ENCODE assay signal across 34 cellular contexts in the genomic region with DNA sequence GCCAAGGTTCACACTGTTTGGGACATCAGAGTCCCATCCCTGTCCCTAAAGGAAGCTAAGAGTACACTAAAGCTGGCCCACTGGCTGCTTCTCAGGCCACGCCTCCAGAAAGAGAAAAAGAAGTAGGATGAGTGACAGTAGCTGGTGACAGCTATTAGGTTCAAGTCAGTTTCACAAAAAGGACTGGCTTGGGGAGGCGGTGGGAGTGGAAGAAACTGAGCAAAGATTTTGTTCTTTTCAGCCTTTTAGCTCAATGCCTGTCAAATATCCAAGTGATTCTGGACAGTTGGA.
"Had no signal": no experiment of that assay in that cellular context is flagged by ENCODE, and none has a peak within 500 bp of the region (broad histone marks: within the 10 kb centered on the region; RNA-seq: fewer than 3 reads in every experiment).

No MANE protein-coding gene starts in this region.

- H2AFZ ChIP-seq: PC-9 had no signal

- H3K27ac Mint-ChIP-seq: activated CD4-positive, alpha-beta T cell treated with anti-CD3 and anti-CD28 coated beads, Interleukin-2, amount 10 ng/mL, durations not matched to agents 24 days and 14 days; activated CD8-positive, alpha-beta T cell treated with anti-CD3 and anti-CD28 coated beads for 36 hours; activated naive CD8-positive, alpha-beta T cell treated with anti-CD3 and anti-CD28 coated beads for 36 hours; activated T-cell treated with anti-CD3 and anti-CD28 coated beads, Interleukin-2, amount 50 U/mL, for 72 hours; T-cell had no signal

- H3K36me3 Mint-ChIP-seq: activated naive CD8-positive, alpha-beta T cell treated with anti-CD3 and anti-CD28 coated beads for 36 hours had no signal

- H3K27ac ChIP-seq: brain microvascular endothelial cell, PC-9, RWPE1 had no signal

- H3K4me3 Mint-ChIP-seq: activated CD4-positive, alpha-beta T cell treated with anti-CD3 and anti-CD28 coated beads, Interleukin-2, amount 10 ng/mL, durations not matched to agents 24 days and 14 days; activated CD8-positive, alpha-beta T cell treated with anti-CD3 and anti-CD28 coated beads for 36 hours; activated naive CD8-positive, alpha-beta T cell treated with anti-CD3 and anti-CD28 coated beads for 36 hours; activated T-cell treated with anti-CD3 and anti-CD28 coated beads, Interleukin-2, amount 50 U/mL, for 72 hours; activated T-helper 17 cell treated with anti-CD3 and anti-CD28 coated beads, Interleukin-2, amount 50 U/mL, for 72 hours; T-cell had no signal

- H3K36me3 ChIP-seq: brain microvascular endothelial cell had no signal

- H3K4me2 ChIP-seq: PC-9 had no signal

- H3K9me3 Mint-ChIP-seq: activated CD4-positive, alpha-beta T cell treated with anti-CD3 and anti-CD28 coated beads, Interleukin-2, amount 10 ng/mL, durations not matched to agents 24 days and 14 days; activated CD8-positive, alpha-beta T cell treated with anti-CD3 and anti-CD28 coated beads for 36 hours; activated naive CD8-positive, alpha-beta T cell treated with anti-CD3 and anti-CD28 coated beads for 36 hours; activated T-cell treated with anti-CD3 and anti-CD28 coated beads, Interleukin-2, amount 50 U/mL, for 72 hours; activated T-helper 17 cell treated with anti-CD3 and anti-CD28 coated beads, Interleukin-2, amount 50 U/mL, for 72 hours; T-cell had no signal

- H3K4me3 ChIP-seq: PC-9 had no signal

- ATAC-seq: activated CD8-positive, alpha-beta T cell treated with anti-CD3 and anti-CD28 coated beads for 36 hours; activated T-cell treated with anti-CD3 and anti-CD28 coated beads, Interleukin-2, amount 50 U/mL, for 72 hours; activated T-helper 17 cell treated with anti-CD3 and anti-CD28 coated beads, Interleukin-2, amount 50 U/mL, for 72 hours; Right ventricle myocardium inferior; SK-N-SH treated with all-trans-retinoic acid at 6 μM for 48 hours; T-cell had no signal

- DNase-seq: activated CD4-positive, alpha-beta T cell treated with anti-CD3 and anti-CD28 coated beads, Interleukin-2, amount 10 ng/mL, durations not matched to agents 24 days and 14 days; activated CD4-positive, alpha-beta T cell treated with anti-CD3 and anti-CD28 coated beads, Interleukin-2, amount 50 U/mL, for 4 hours; activated CD8-positive, alpha-beta T cell treated with anti-CD3 and anti-CD28 coated beads for 36 hours; activated effector memory CD4-positive, alpha-beta T cell treated with anti-CD3 and anti-CD28 coated beads, Interleukin-2, amount 50 U/mL, for 16 hours; activated naive CD4-positive, alpha-beta T cell; activated naive CD4-positive, alpha-beta T cell treated with anti-CD3 and anti-CD28 coated beads, Interleukin-2, amount 50 U/mL, for 16 hours; activated naive CD8-positive, alpha-beta T cell treated with anti-CD3 and anti-CD28 coated beads for 36 hours; activated T-cell treated with anti-CD3 and anti-CD28 coated beads, Interleukin-2, amount 50 U/mL, for 1 hour; activated T-cell treated with anti-CD3 and anti-CD28 coated beads, Interleukin-2, amount 50 U/mL, for 72 hours; amniotic stem cell; aorta; brain microvascular endothelial cell; IMR-90; Karpas-422; KBM-7; NCI-H1048; NCI-H1105 treated with DMSO at 0.1 percent for 48 hours; NCI-H1436; NCI-H1694 treated with DMSO at 0.1 percent for 48 hours; NCI-H2029; NCI-H2107; NCI-H2171; NCI-H510A; NCI-H526; NK-92 treated with Interleukin-12 subunit alpha and Interleukin-12 subunit beta, amount 100 ng/mL, for 24 hours; PC-9; SIG-M5; T-cell; T-helper 2 cell; T-helper 9 cell had no signal

- H3K27me3 ChIP-seq: brain microvascular endothelial cell had no signal

- H3K27me3 Mint-ChIP-seq: activated CD4-positive, alpha-beta T cell treated with anti-CD3 and anti-CD28 coated beads, Interleukin-2, amount 10 ng/mL, durations not matched to agents 24 days and 14 days; activated CD8-positive, alpha-beta T cell treated with anti-CD3 and anti-CD28 coated beads for 36 hours; activated naive CD8-positive, alpha-beta T cell treated with anti-CD3 and anti-CD28 coated beads for 36 hours; activated T-helper 17 cell treated with anti-CD3 and anti-CD28 coated beads, Interleukin-2, amount 50 U/mL, for 72 hours; T-cell had no signal

- H3K4me1 Mint-ChIP-seq: activated CD4-positive, alpha-beta T cell treated with anti-CD3 and anti-CD28 coated beads, Interleukin-2, amount 10 ng/mL, durations not matched to agents 24 days and 14 days; activated naive CD8-positive, alpha-beta T cell treated with anti-CD3 and anti-CD28 coated beads for 36 hours had no signal
